In genomic region chr5:9375756-9376155, GRCh38 we compare ENCODE assay signal across 31 cellular contexts.
"Had no signal": no experiment of that assay in that cellular context is flagged by ENCODE, and none has a peak within 500 bp of the region (broad histone marks: within the 10 kb centered on the region; RNA-seq: fewer than 3 reads in every experiment).

No MANE protein-coding gene starts in this region.

- H3K27ac ChIP-seq: adrenal gland, esophagus muscularis mucosa, gastroesophageal sphincter had no signal

- H3K36me3 Mint-ChIP-seq: activated CD4-positive, alpha-beta memory T cell treated with anti-CD3 and anti-CD28 coated beads for 36 hours; activated CD8-positive, alpha-beta memory T cell treated with anti-CD3 and anti-CD28 coated beads, Interleukin-2, amount 10 ng/mL, durations not matched to agents 7 days and 5 days; activated naive CD4-positive, alpha-beta T cell treated with anti-CD3 and anti-CD28 coated beads, Interleukin-2, amount 50 U/mL, for 24 hours; activated naive CD8-positive, alpha-beta T cell treated with anti-CD3 and anti-CD28 coated beads for 36 hours had no signal

- H3K27ac Mint-ChIP-seq: activated CD4-positive, alpha-beta memory T cell treated with anti-CD3 and anti-CD28 coated beads for 36 hours; activated CD4-positive, alpha-beta T cell treated with anti-CD3 and anti-CD28 coated beads for 36 hours; activated CD4-positive, alpha-beta T cell treated with anti-CD3 and anti-CD28 coated beads, Interleukin-2, amount 10 ng/mL, durations not matched to agents 24 days and 14 days; activated CD8-positive, alpha-beta memory T cell treated with anti-CD3 and anti-CD28 coated beads, Interleukin-2, amount 10 ng/mL, durations not matched to agents 7 days and 5 days; activated CD8-positive, alpha-beta T cell treated with anti-CD3 and anti-CD28 coated beads, Interleukin-2, amount 10 ng/mL, durations not matched to agents 7 days and 5 days; activated naive CD4-positive, alpha-beta T cell treated with anti-CD3 and anti-CD28 coated beads for 36 hours; activated naive CD4-positive, alpha-beta T cell treated with anti-CD3 and anti-CD28 coated beads, Interleukin-2, amount 50 U/mL, for 24 hours; activated naive CD8-positive, alpha-beta T cell treated with anti-CD3 and anti-CD28 coated beads for 36 hours; activated naive CD8-positive, alpha-beta T cell treated with anti-CD3 and anti-CD28 coated beads, Interleukin-2, amount 50 U/mL, for 24 hours; activated T-helper 1 cell treated with anti-CD3 and anti-CD28 coated beads, Interleukin-12 subunit alpha, Interleukin-12 subunit beta, Interleukin-2, Interleukin-4 antibody, amounts not matched to agents 30 ng/mL and 10 ng/mL and 1 ng/mL, durations not matched to agents 14 hours and 24 hours and 36 hours; activated T-helper 2 cell treated with anti-CD3 and anti-CD28 coated beads, Interferon-gamma antibody, Interleukin-2, Interleukin-4, amounts not matched to agents 10 μg/mL and 5 μg/mL and 100 μg/mL, durations not matched to agents 14 hours and 24 hours and 36 hours; brain; effector memory CD8-positive, alpha-beta T cell had no signal

- H3K4me1 Mint-ChIP-seq: activated CD4-positive, alpha-beta T cell treated with anti-CD3 and anti-CD28 coated beads for 36 hours; activated CD4-positive, alpha-beta T cell treated with anti-CD3 and anti-CD28 coated beads, Interleukin-2, amount 10 ng/mL, durations not matched to agents 24 days and 14 days; activated CD8-positive, alpha-beta memory T cell treated with anti-CD3 and anti-CD28 coated beads, Interleukin-2, amount 10 ng/mL, durations not matched to agents 7 days and 5 days; activated naive CD4-positive, alpha-beta T cell treated with anti-CD3 and anti-CD28 coated beads, Interleukin-2, amount 50 U/mL, for 24 hours; activated naive CD8-positive, alpha-beta T cell treated with anti-CD3 and anti-CD28 coated beads for 36 hours; activated naive CD8-positive, alpha-beta T cell treated with anti-CD3 and anti-CD28 coated beads, Interleukin-2, amount 50 U/mL, for 24 hours; central memory CD8-positive, alpha-beta T cell had no signal

- H3K27me3 ChIP-seq: adrenal gland, esophagus muscularis mucosa, gastroesophageal sphincter had no signal

- ATAC-seq: activated CD4-positive, alpha-beta T cell treated with anti-CD3 and anti-CD28 coated beads for 36 hours; activated CD8-positive, alpha-beta memory T cell treated with anti-CD3 and anti-CD28 coated beads, Interleukin-2, amount 10 ng/mL, durations not matched to agents 7 days and 5 days; activated CD8-positive, alpha-beta T cell treated with anti-CD3 and anti-CD28 coated beads, Interleukin-2, amount 10 ng/mL, durations not matched to agents 7 days and 5 days; activated naive CD8-positive, alpha-beta T cell treated with anti-CD3 and anti-CD28 coated beads, Interleukin-2, amount 50 U/mL, for 24 hours; effector memory CD8-positive, alpha-beta T cell; gastroesophageal sphincter had no signal

- DNase-seq: activated CD4-positive, alpha-beta memory T cell treated with anti-CD3 and anti-CD28 coated beads for 36 hours; activated CD4-positive, alpha-beta T cell treated with anti-CD3 and anti-CD28 coated beads for 36 hours; activated CD4-positive, alpha-beta T cell treated with anti-CD3 and anti-CD28 coated beads, Interleukin-2, amount 10 ng/mL, durations not matched to agents 24 days and 14 days; activated CD4-positive, CD25-positive, alpha-beta regulatory T cell; activated CD4-positive, CD25-positive, alpha-beta regulatory T cell treated with anti-CD3 and anti-CD28 coated beads, Interleukin-2, amount 50 U/mL, for 72 hours; activated CD8-positive, alpha-beta memory T cell treated with anti-CD3 and anti-CD28 coated beads, Interleukin-2, amount 10 ng/mL, durations not matched to agents 7 days and 5 days; activated CD8-positive, alpha-beta memory T cell treated with anti-CD3 and anti-CD28 coated beads, Interleukin-2, amount 50 U/mL, for 4 hours; activated CD8-positive, alpha-beta T cell treated with anti-CD3 and anti-CD28 coated beads, Interleukin-2, amount 10 ng/mL, durations not matched to agents 7 days and 5 days; activated effector memory CD4-positive, alpha-beta T cell treated with anti-CD3 and anti-CD28 coated beads, Interleukin-2, amount 50 U/mL, for 16 hours; activated naive CD4-positive, alpha-beta T cell treated with anti-CD3 and anti-CD28 coated beads for 36 hours; activated naive CD8-positive, alpha-beta T cell treated with anti-CD3 and anti-CD28 coated beads for 36 hours; activated naive CD8-positive, alpha-beta T cell treated with anti-CD3 and anti-CD28 coated beads, Interleukin-2, amount 50 U/mL, for 24 hours; activated T-cell treated with anti-CD3 and anti-CD28 coated beads, Interleukin-2, amount 50 U/mL, for 1 hour; activated T-cell treated with anti-CD3 and anti-CD28 coated beads, Interleukin-2, amount 50 U/mL, for 48 hours; adrenal gland; amygdala; aorta; cortex of kidney; dermis blood vessel endothelial cell; effector CD4-positive, alpha-beta T cell; effector memory CD8-positive, alpha-beta T cell; erythroblast; foreskin melanocyte; T-helper 2 cell had no signal

- H3K4me1 ChIP-seq: adrenal gland, gastroesophageal sphincter had no signal

- H3K4me3 ChIP-seq: adrenal gland, esophagus muscularis mucosa, gastroesophageal sphincter had no signal

- H3K9me3 ChIP-seq: adrenal gland, esophagus muscularis mucosa, gastroesophageal sphincter had no signal

- H3K36me3 ChIP-seq: adrenal gland, esophagus muscularis mucosa, gastroesophageal sphincter had no signal

- H3K27me3 Mint-ChIP-seq: activated CD4-positive, alpha-beta memory T cell treated with anti-CD3 and anti-CD28 coated beads for 36 hours; activated CD4-positive, alpha-beta T cell treated with anti-CD3 and anti-CD28 coated beads for 36 hours; activated CD4-positive, alpha-beta T cell treated with anti-CD3 and anti-CD28 coated beads, Interleukin-2, amount 10 ng/mL, durations not matched to agents 24 days and 14 days; activated CD8-positive, alpha-beta memory T cell treated with anti-CD3 and anti-CD28 coated beads, Interleukin-2, amount 10 ng/mL, durations not matched to agents 7 days and 5 days; activated naive CD4-positive, alpha-beta T cell treated with anti-CD3 and anti-CD28 coated beads, Interleukin-2, amount 50 U/mL, for 24 hours; activated naive CD8-positive, alpha-beta T cell treated with anti-CD3 and anti-CD28 coated beads for 36 hours; activated naive CD8-positive, alpha-beta T cell treated with anti-CD3 and anti-CD28 coated beads, Interleukin-2, amount 50 U/mL, for 24 hours; central memory CD8-positive, alpha-beta T cell; effector memory CD8-positive, alpha-beta T cell had no signal

- H3K9me3 Mint-ChIP-seq: activated naive CD4-positive, alpha-beta T cell treated with anti-CD3 and anti-CD28 coated beads, Interleukin-2, amount 50 U/mL, for 24 hours; activated naive CD8-positive, alpha-beta T cell treated with anti-CD3 and anti-CD28 coated beads for 36 hours had no signal

- H3K4me3 Mint-ChIP-seq: activated CD4-positive, alpha-beta memory T cell treated with anti-CD3 and anti-CD28 coated beads for 36 hours; activated CD4-positive, alpha-beta T cell treated with anti-CD3 and anti-CD28 coated beads for 36 hours; activated CD4-positive, alpha-beta T cell treated with anti-CD3 and anti-CD28 coated beads, Interleukin-2, amount 10 ng/mL, durations not matched to agents 24 days and 14 days; activated CD8-positive, alpha-beta memory T cell treated with anti-CD3 and anti-CD28 coated beads, Interleukin-2, amount 10 ng/mL, durations not matched to agents 7 days and 5 days; activated CD8-positive, alpha-beta T cell treated with anti-CD3 and anti-CD28 coated beads, Interleukin-2, amount 10 ng/mL, durations not matched to agents 7 days and 5 days; activated naive CD4-positive, alpha-beta T cell treated with anti-CD3 and anti-CD28 coated beads for 36 hours; activated naive CD4-positive, alpha-beta T cell treated with anti-CD3 and anti-CD28 coated beads, Interleukin-2, amount 50 U/mL, for 24 hours; activated naive CD8-positive, alpha-beta T cell treated with anti-CD3 and anti-CD28 coated beads for 36 hours; activated naive CD8-positive, alpha-beta T cell treated with anti-CD3 and anti-CD28 coated beads, Interleukin-2, amount 50 U/mL, for 24 hours; activated T-helper 1 cell treated with anti-CD3 and anti-CD28 coated beads, Interleukin-12 subunit alpha, Interleukin-12 subunit beta, Interleukin-2, Interleukin-4 antibody, amounts not matched to agents 30 ng/mL and 10 ng/mL and 1 ng/mL, durations not matched to agents 14 hours and 24 hours and 36 hours; brain; central memory CD8-positive, alpha-beta T cell; effector memory CD8-positive, alpha-beta T cell had no signal
